29 cellular contexts compared by ENCODE assay signal in genomic region chr11:123640029-123640428, GRCh38. TPM values are rescaled to one million over a fixed set of nuclear protein-coding genes. Genes with fewer than 3 reads are reported as not detected.
"Had no signal": no experiment of that assay in that cellular context is flagged by ENCODE, and none has a peak within 500 bp of the region (broad histone marks: within the 10 kb centered on the region; RNA-seq: fewer than 3 reads in every experiment).

No MANE protein-coding gene starts in this region.

- H3K27me3 ChIP-seq: ascending aorta, breast epithelium, cardiac muscle cell, colonic mucosa had no signal

- ATAC-seq: activated CD8-positive, alpha-beta memory T cell treated with anti-CD3 and anti-CD28 coated beads, Interleukin-2, amount 10 ng/mL, durations not matched to agents 7 days and 5 days had no signal

- H3K27ac ChIP-seq: ascending aorta, breast epithelium, cardiac muscle cell, colonic mucosa, epithelial cell of prostate, esophagus squamous epithelium had no signal

- H3K27me3 Mint-ChIP-seq: brain had no signal

- H3K36me3 Mint-ChIP-seq: activated CD4-positive, alpha-beta memory T cell treated with anti-CD3 and anti-CD28 coated beads for 36 hours; activated CD8-positive, alpha-beta memory T cell treated with anti-CD3 and anti-CD28 coated beads, Interleukin-2, amount 10 ng/mL, durations not matched to agents 7 days and 5 days; activated naive CD4-positive, alpha-beta T cell treated with anti-CD3 and anti-CD28 coated beads, Interleukin-2, amount 10 ng/mL, durations not matched to agents 7 days and 5 days; activated naive CD4-positive, alpha-beta T cell treated with anti-CD3 and anti-CD28 coated beads, Interleukin-2, amount 50 U/mL, for 72 hours; activated naive CD8-positive, alpha-beta T cell treated with anti-CD3 and anti-CD28 coated beads, Interleukin-2, amount 10 ng/mL, durations not matched to agents 7 days and 5 days had no signal

- H3K9me3 ChIP-seq: ascending aorta, breast epithelium, colonic mucosa, esophagus squamous epithelium had no signal

- H3K4me3 Mint-ChIP-seq: activated CD4-positive, alpha-beta memory T cell treated with anti-CD3 and anti-CD28 coated beads for 36 hours; activated CD4-positive, alpha-beta T cell treated with anti-CD3 and anti-CD28 coated beads for 36 hours; activated CD4-positive, alpha-beta T cell treated with anti-CD3 and anti-CD28 coated beads, Interleukin-2, amount 10 ng/mL, durations not matched to agents 24 days and 14 days; activated CD8-positive, alpha-beta memory T cell treated with anti-CD3 and anti-CD28 coated beads, Interleukin-2, amount 10 ng/mL, durations not matched to agents 7 days and 5 days; activated CD8-positive, alpha-beta T cell treated with anti-CD3 and anti-CD28 coated beads, Interleukin-2, amount 10 ng/mL, durations not matched to agents 7 days and 5 days; activated naive CD4-positive, alpha-beta T cell treated with anti-CD3 and anti-CD28 coated beads, Interleukin-2, amount 10 ng/mL, durations not matched to agents 7 days and 5 days; activated naive CD8-positive, alpha-beta T cell treated with anti-CD3 and anti-CD28 coated beads, Interleukin-2, amount 10 ng/mL, durations not matched to agents 7 days and 5 days; activated T-cell treated with anti-CD3 and anti-CD28 coated beads, Interleukin-2, amount 50 U/mL, for 72 hours; brain had no signal

- H3K4me1 Mint-ChIP-seq: activated naive CD4-positive, alpha-beta T cell treated with anti-CD3 and anti-CD28 coated beads, Interleukin-2, amount 10 ng/mL, durations not matched to agents 7 days and 5 days had no signal

- H3K9me3 Mint-ChIP-seq: activated CD4-positive, alpha-beta memory T cell treated with anti-CD3 and anti-CD28 coated beads for 36 hours; activated CD4-positive, alpha-beta T cell treated with anti-CD3 and anti-CD28 coated beads, Interleukin-2, amount 10 ng/mL, durations not matched to agents 24 days and 14 days; activated naive CD4-positive, alpha-beta T cell treated with anti-CD3 and anti-CD28 coated beads, Interleukin-2, amount 10 ng/mL, durations not matched to agents 7 days and 5 days; activated naive CD4-positive, alpha-beta T cell treated with anti-CD3 and anti-CD28 coated beads, Interleukin-2, amount 50 U/mL, for 72 hours; activated naive CD8-positive, alpha-beta T cell treated with anti-CD3 and anti-CD28 coated beads, Interleukin-2, amount 10 ng/mL, durations not matched to agents 7 days and 5 days; activated T-cell treated with anti-CD3 and anti-CD28 coated beads, Interleukin-2, amount 50 U/mL, for 72 hours; brain had no signal

- H3K4me3 ChIP-seq: ascending aorta, breast epithelium, cardiac muscle cell, colonic mucosa, esophagus squamous epithelium had no signal

- DNase-seq: activated CD4-positive, alpha-beta memory T cell treated with anti-CD3 and anti-CD28 coated beads for 36 hours; activated CD4-positive, alpha-beta T cell treated with anti-CD3 and anti-CD28 coated beads for 36 hours; activated CD4-positive, alpha-beta T cell treated with anti-CD3 and anti-CD28 coated beads, Interleukin-2, amount 10 ng/mL, durations not matched to agents 24 days and 14 days; activated CD4-positive, CD25-positive, alpha-beta regulatory T cell; activated CD4-positive, CD25-positive, alpha-beta regulatory T cell treated with anti-CD3 and anti-CD28 coated beads, Interleukin-2, amount 50 U/mL, for 72 hours; activated CD8-positive, alpha-beta memory T cell treated with anti-CD3 and anti-CD28 coated beads, Interleukin-2, amount 10 ng/mL, durations not matched to agents 7 days and 5 days; activated CD8-positive, alpha-beta memory T cell treated with anti-CD3 and anti-CD28 coated beads, Interleukin-2, amount 50 U/mL, for 4 hours; activated CD8-positive, alpha-beta T cell treated with anti-CD3 and anti-CD28 coated beads, Interleukin-2, amount 10 ng/mL, durations not matched to agents 7 days and 5 days; activated gamma-delta T cell; activated naive CD4-positive, alpha-beta T cell; activated naive CD4-positive, alpha-beta T cell treated with anti-CD3 and anti-CD28 coated beads, Interleukin-2, amount 10 ng/mL, durations not matched to agents 7 days and 5 days; activated naive CD8-positive, alpha-beta T cell treated with anti-CD3 and anti-CD28 coated beads, Interleukin-2, amount 10 ng/mL, durations not matched to agents 7 days and 5 days; activated T-cell treated with anti-CD3 and anti-CD28 coated beads, Interleukin-2, amount 50 U/mL, for 1 hour; activated T-cell treated with anti-CD3 and anti-CD28 coated beads, Interleukin-2, amount 50 U/mL, for 72 hours; central memory CD4-positive, alpha-beta T cell; cerebellar nuclear complex; colonic mucosa; effector CD8-positive, alpha-beta T cell; esophagus squamous epithelium; foreskin melanocyte; head of caudate nucleus; T-helper 2 cell had no signal

- H3K36me3 ChIP-seq: ascending aorta, breast epithelium, cardiac muscle cell, colonic mucosa, esophagus squamous epithelium had no signal

- H3K4me1 ChIP-seq: ascending aorta, breast epithelium, colonic mucosa, esophagus squamous epithelium had no signal

- H3K27ac Mint-ChIP-seq: activated CD4-positive, alpha-beta memory T cell treated with anti-CD3 and anti-CD28 coated beads for 36 hours; activated CD4-positive, alpha-beta T cell treated with anti-CD3 and anti-CD28 coated beads for 36 hours; activated CD4-positive, alpha-beta T cell treated with anti-CD3 and anti-CD28 coated beads, Interleukin-2, amount 10 ng/mL, durations not matched to agents 24 days and 14 days; activated CD8-positive, alpha-beta memory T cell treated with anti-CD3 and anti-CD28 coated beads, Interleukin-2, amount 10 ng/mL, durations not matched to agents 7 days and 5 days; activated CD8-positive, alpha-beta T cell treated with anti-CD3 and anti-CD28 coated beads, Interleukin-2, amount 10 ng/mL, durations not matched to agents 7 days and 5 days; activated naive CD4-positive, alpha-beta T cell treated with anti-CD3 and anti-CD28 coated beads, Interleukin-2, amount 10 ng/mL, durations not matched to agents 7 days and 5 days; activated naive CD4-positive, alpha-beta T cell treated with anti-CD3 and anti-CD28 coated beads, Interleukin-2, amount 50 U/mL, for 72 hours; activated naive CD8-positive, alpha-beta T cell treated with anti-CD3 and anti-CD28 coated beads, Interleukin-2, amount 10 ng/mL, durations not matched to agents 7 days and 5 days; activated T-cell treated with anti-CD3 and anti-CD28 coated beads, Interleukin-2, amount 50 U/mL, for 72 hours had no signal

RNA-seq across cellular contexts. Expression of gene SCN3B, which starts 14.4 kb away (rescaled TPM):
- total RNA-seq: activated CD4-positive, alpha-beta memory T cell treated with anti-CD3 and anti-CD28 coated beads for 36 hours; activated CD4-positive, alpha-beta T cell treated with anti-CD3 and anti-CD28 coated beads for 36 hours; activated CD4-positive, alpha-beta T cell treated with anti-CD3 and anti-CD28 coated beads, Interleukin-2, amount 10 ng/mL, durations not matched to agents 24 days and 14 days; activated CD8-positive, alpha-beta memory T cell treated with anti-CD3 and anti-CD28 coated beads for 36 hours; activated CD8-positive, alpha-beta memory T cell treated with anti-CD3 and anti-CD28 coated beads, Interleukin-2, amount 10 ng/mL, durations not matched to agents 7 days and 5 days; activated CD8-positive, alpha-beta T cell treated with anti-CD3 and anti-CD28 coated beads, Interleukin-2, amount 10 ng/mL, durations not matched to agents 7 days and 5 days; activated naive CD8-positive, alpha-beta T cell treated with anti-CD3 and anti-CD28 coated beads, Interleukin-2, amount 10 ng/mL, durations not matched to agents 7 days and 5 days had no signal
